ENCODE assay signal across 8 cellular contexts in the genomic region with DNA sequence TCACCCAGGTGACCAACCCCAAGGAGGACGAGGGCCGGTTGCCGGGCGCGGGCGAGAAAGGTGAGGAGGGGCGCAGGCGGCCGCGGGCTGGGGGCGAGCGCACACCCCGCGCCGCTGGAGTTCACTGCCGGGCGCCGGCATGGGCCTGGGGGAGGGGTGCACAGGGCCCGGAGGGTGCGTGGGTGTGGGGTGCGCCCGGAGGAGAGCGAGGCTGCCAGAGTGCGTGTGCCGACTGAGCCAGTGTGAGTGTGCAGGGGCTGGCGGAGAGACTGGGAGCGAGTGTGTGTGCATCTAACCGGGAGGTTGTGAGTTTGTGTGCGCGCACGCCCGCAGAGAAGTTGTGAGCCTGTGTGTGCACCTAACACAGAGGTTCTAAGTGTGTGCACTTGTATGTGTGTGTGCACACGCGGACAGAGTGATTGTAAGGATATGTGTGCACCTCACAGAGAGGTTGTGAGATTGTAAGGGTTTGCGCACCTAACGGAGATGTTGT. TPM values are rescaled to one million over a fixed set of nuclear protein-coding genes. Genes with fewer than 3 reads are reported as not detected.
A peak's percentile ranks its signal among the peaks of the same experiment; 100 is the strongest.
DNase-seq lines count a peak whose midpoint lies in the region; ATAC-seq and TF ChIP-seq lines count a peak whose summit lies in the region.

No MANE protein-coding gene starts in this region.

- H3K79me2 ChIP-seq in neural progenitor cell (ENCODE audit: low read depth): peaks cover 48% of the 10 kb centered on the region

- ATAC-seq in GM18498 (IDR thresholded peaks at IDR 0.05; ENCODE audit: unreplicated experiment): no peak

- H3K4me3 ChIP-seq in AG10803 (ENCODE audit: low read length) (peak overlapping the region; percentile 85), fibroblast of pulmonary artery (replicated peaks; ENCODE audit: low read depth, low read length) (peak overlapping the region; percentile 69), neural progenitor cell (peak overlapping the region; percentile 86), urinary bladder (ENCODE audit: low read depth, low read length) (peak overlapping the region; percentile 95)

- TF ChIP-seq CTCF in AG10803 (conservative IDR thresholded peaks at IDR 0.05; ENCODE audit: low read length): no peak
- no peak for TF ChIP-seq CTCF in fibroblast of pulmonary artery (IDR thresholded peaks at IDR 0.05; ENCODE audit: low read length, missing control alignments)
- no peak for TF ChIP-seq CTCF in neural progenitor cell (IDR thresholded peaks at IDR 0.05)

- peaks cover 5% of the 10 kb centered on the region for H3K9me3 Mint-ChIP-seq in neural progenitor cell

- H3K4me3 Mint-ChIP-seq in neural progenitor cell: peak overlapping the region; percentile 96

- peak overlapping the region; percentile 8 for H2AFZ ChIP-seq in neural progenitor cell (replicated peaks)

- no peak overlapping the region for H3K27ac ChIP-seq in neural progenitor cell
- peak overlapping the region; percentile 48 for H3K27ac ChIP-seq in urinary bladder (ENCODE audit: low read depth)

- H3K9ac ChIP-seq in neural progenitor cell: no peak overlapping the region

- DNase-seq in AG10803 (ENCODE audit: low read depth) (peak; percentile 23), HuH-7 (ENCODE audit: low spot score) (peak; percentile 46), fibroblast of pulmonary artery (ENCODE audit: low read depth) (peak; percentile 34), neural progenitor cell (ENCODE audit: low spot score) (peak; percentile 51), KG1 (lab: John Stamatoyannopoulos, UW) (no peak)
- peak; percentile 54 for DNase-seq in activated T-cell treated with anti-CD3 and anti-CD28 coated beads, Interleukin-2, amount 50 U/mL, for 1 hour

- no peaks in the 10 kb centered on the region for H3K9me3 ChIP-seq in neural progenitor cell (ENCODE audit: low read depth)

- WGBS in urinary bladder: 3% methylated on average over 36 of the region's 36 CpGs

- H3K27me3 Mint-ChIP-seq in neural progenitor cell (ENCODE audit: insufficient read depth, low read depth): no peaks in the 10 kb centered on the region

- H3K4me1 Mint-ChIP-seq in neural progenitor cell: peaks cover 29% of the 10 kb centered on the region

- H3K36me3 Mint-ChIP-seq in neural progenitor cell: peaks cover 5% of the 10 kb centered on the region

- peaks cover 18% of the 10 kb centered on the region for H4K20me1 ChIP-seq in neural progenitor cell (ENCODE audit: low read depth)

- H3K4me1 ChIP-seq in neural progenitor cell: peaks cover 13% of the 10 kb centered on the region
- H3K4me1 ChIP-seq in urinary bladder (ENCODE audit: insufficient read depth): peaks cover 4% of the 10 kb centered on the region

- peaks cover 29% of the 10 kb centered on the region for H3F3A ChIP-seq in neural progenitor cell (ENCODE audit: low read depth)

- peaks cover 11% of the 10 kb centered on the region for H3K27me3 ChIP-seq in neural progenitor cell

- H3K36me3 ChIP-seq in neural progenitor cell (no peaks in the 10 kb centered on the region), urinary bladder (ENCODE audit: insufficient read depth) (no peaks in the 10 kb centered on the region)

- peak overlapping the region; percentile 46 for H3K27ac Mint-ChIP-seq in neural progenitor cell

- peak overlapping the region; percentile 80 for H3K4me2 ChIP-seq in neural progenitor cell

RNA-seq across cellular contexts. Expression of a gene that starts 0.6 kb away (rescaled TPM):
- total RNA-seq in neural progenitor cell (ENCODE audit: low replicate concordance) (36.9 and 43.0 TPM in 2 replicates), urinary bladder (58.2 TPM)
- polyA plus RNA-seq in urinary bladder: 36.9 TPM
